In genomic region chr2:219570924-219571310, GRCh38 we compare ENCODE assay signal across 8 cellular contexts. TPM values are rescaled to one million over a fixed set of nuclear protein-coding genes. Genes with fewer than 3 reads are reported as not detected.
A peak's percentile ranks its signal among the peaks of the same experiment; 100 is the strongest.
DNase-seq lines count a peak whose midpoint lies in the region; ATAC-seq and TF ChIP-seq lines count a peak whose summit lies in the region.

No MANE protein-coding gene starts in this region.

- no peaks in the 10 kb centered on the region for H4K20me1 ChIP-seq in SK-N-SH (ENCODE audit: insufficient read depth)

- CTCF ChIA-PET in SK-N-SH (lab: Yijun Ruan, JAX), result interaction anchor here (0.7 to 5.5 kb wide), 11 partner anchors 9 to 119 kb away, joined by 3 to 48 read pairs (median 6); partner anchors contain the start of gene STK11IP

- peak; percentile 60 for ATAC-seq in gastroesophageal sphincter
- ATAC-seq in GM19328 (IDR thresholded peaks at IDR 0.05; ENCODE audit: unreplicated experiment), result no peak
- no peak for ATAC-seq in HG03442 (IDR thresholded peaks at IDR 0.05; ENCODE audit: unreplicated experiment)

- H3K36me3 ChIP-seq in SK-N-SH (replicated peaks in 1 of 2; ENCODE audit: control insufficient read depth in 1 of 2, insufficient read depth in 2 of 2, low read length in 1 of 2), result peaks cover 8 to 26% of the 10 kb centered on the region in 2 experiments
- peaks cover 0 to 23% of the 10 kb centered on the region in 2 donors for H3K36me3 ChIP-seq in gastroesophageal sphincter
- no peaks in the 10 kb centered on the region for H3K36me3 ChIP-seq in parathyroid adenoma (ENCODE audit: control insufficient read depth, insufficient read depth, low read length)

- H3K4me1 ChIP-seq in SK-N-SH (ENCODE audit: control insufficient read depth in 1 of 2, insufficient read depth in 2 of 2, low read depth in 1 of 2, low read length in 1 of 2) (peaks cover 3 to 21% of the 10 kb centered on the region in 2 experiments; a peak in 1 of 4 replicates), gastroesophageal sphincter (peaks cover 0 to 22% (median 0%) of the 10 kb centered on the region in 3 donors), parathyroid adenoma (peaks cover 2% of the 10 kb centered on the region)

- H3K9ac ChIP-seq in SK-N-SH (peak overlapping the region; percentile 69), parathyroid adenoma (no peak overlapping the region)

- POLR2A ChIA-PET in SK-N-SH (lab: Yijun Ruan, JAX), result interaction anchor here (0.6 to 3.8 kb wide), 10 partner anchors 9 to 72 kb away, joined by 3 to 56 read pairs (median 9); partner anchors contain the start of genes CHPF, STK11IP and TMEM198

- no peak for TF ChIP-seq POLR2A in gastroesophageal sphincter (IDR thresholded peaks at IDR 0.05)

- H3K4me3 ChIP-seq in SK-N-SH (ENCODE audit: low read depth in 2 of 2, low read length in 1 of 2) (peak overlapping the region; percentile 65 to 82), gastroesophageal sphincter (peak overlapping the region; percentile 39 to 86), parathyroid adenoma (ENCODE audit: low read depth, low read length) (peak overlapping the region; percentile 66)

- H3K27ac ChIP-seq in SK-N-SH (ENCODE audit: low read depth in 2 of 2, low read length in 1 of 2), result peak overlapping the region in 1 of 2 experiments; percentile 76; a peak in 2 of 4 replicates
- peak overlapping the region; percentile 10 to 91 (median 88) for H3K27ac ChIP-seq in gastroesophageal sphincter
- H3K27ac ChIP-seq in parathyroid adenoma, result peak overlapping the region; percentile 67

- H3F3A ChIP-seq in SK-N-SH (replicated peaks; ENCODE audit: insufficient read depth), result peaks cover 6% of the 10 kb centered on the region

- TF ChIP-seq RAD21 in SK-N-SH (IDR thresholded peaks at IDR 0.05; ENCODE audit: low read length), result no peak

- H3K9me3 ChIP-seq in SK-N-SH (no peaks in the 10 kb centered on the region), gastroesophageal sphincter (no peaks in the 10 kb centered on the region), parathyroid adenoma (ENCODE audit: control insufficient read depth, low read length) (no peaks in the 10 kb centered on the region)

- H2AFZ ChIP-seq in SK-N-SH (ENCODE audit: low read depth) (peak overlapping the region; percentile 97; the same call in 1 of the 2 replicates), parathyroid adenoma (peak overlapping the region; percentile 100)

- in situ Hi-C loops in Caki2 (cut with HindIII; ENCODE audit: low pct_unique_long_range_greater_than_20kb, low sequenced_read_pairs), result no loop called here

- WGBS in SK-N-SH (ENCODE audit: low lambda C conversion rate), result no CpG with 5 or more reads among the region's 55 CpGs
- WGBS in gastroesophageal sphincter (ENCODE audit: low coverage in 1 of 2), 2 donors, result no CpG with 5 or more reads among the region's 55 CpGs

- H3K27me3 ChIP-seq in SK-N-SH (ENCODE audit: insufficient read depth), result no peaks in the 10 kb centered on the region
- peaks cover 15% of the 10 kb centered on the region for H3K27me3 ChIP-seq in gastroesophageal sphincter
- no peaks in the 10 kb centered on the region for H3K27me3 ChIP-seq in parathyroid adenoma (ENCODE audit: control insufficient read depth, insufficient read depth, low read length)

- no peaks in the 10 kb centered on the region for H3K9me2 ChIP-seq in SK-N-SH

- peak overlapping the region; percentile 81 for H3K4me2 ChIP-seq in SK-N-SH
- peak overlapping the region; percentile 83 for H3K4me2 ChIP-seq in parathyroid adenoma (ENCODE audit: low read length)

- TF ChIP-seq CTCF in SK-N-SH (IDR thresholded peaks at IDR 0.05) (no peak), gastroesophageal sphincter (IDR thresholded peaks at IDR 0.05) (no peak), parathyroid adenoma (IDR thresholded peaks at IDR 0.05) (no peak)

- DNase-seq in Caki2 (ENCODE audit: low read depth) (peak; percentile 27), SK-N-SH (no peak)
- DNase-seq in stimulated activated CD4-positive, alpha-beta T cell treated with anti-CD3 and anti-CD28 coated beads, Interleukin-15, amount 100 ng/mL, for 24 hours, result no peak
- no peak for DNase-seq in activated CD8-positive, alpha-beta memory T cell treated with anti-CD3 and anti-CD28 coated beads, Interleukin-2, amount 50 U/mL, for 4 hours

- H3K79me2 ChIP-seq in SK-N-SH (ENCODE audit: insufficient read depth) (peaks cover 4% of the 10 kb centered on the region; the same call in 1 of the 2 replicates), parathyroid adenoma (no peaks in the 10 kb centered on the region)

- no peak for TF ChIP-seq EP300 in SK-N-SH (IDR thresholded peaks at IDR 0.05; ENCODE audit: borderline replicate concordance in 1 of 2, low read depth in 1 of 2, low read length in 1 of 2)
- TF ChIP-seq EP300 in gastroesophageal sphincter (IDR thresholded peaks at IDR 0.05), result no peak

TF ChIP-seq in SK-N-SH, 30 proteins besides CTCF, POLR2A, EP300 and RAD21 (continues in another document):
- TF ChIP-seq ZBTB33 (IDR thresholded peaks at IDR 0.05; ENCODE audit: borderline replicate concordance, low read depth) (no peak), MXI1 (IDR thresholded peaks at IDR 0.05; ENCODE audit: low read depth, low read length) (no peak), GABPA (IDR thresholded peaks at IDR 0.05; ENCODE audit: low read depth) (no peak), NRF1 (IDR thresholded peaks at IDR 0.05; ENCODE audit: low read depth, low read length) (no peak), PBX3 (IDR thresholded peaks at IDR 0.05) (no peak), NFIC (IDR thresholded peaks at IDR 0.05; ENCODE audit: borderline replicate concordance) (no peak), POLR2AphosphoS5 (IDR thresholded peaks at IDR 0.05; ENCODE audit: low read depth, low read length) (no peak), USF2 (IDR thresholded peaks at IDR 0.05; ENCODE audit: borderline replicate concordance, low read depth, low read length) (no peak), TCF12 (IDR thresholded peaks at IDR 0.05) (no peak), RCOR1 (IDR thresholded peaks at IDR 0.05; ENCODE audit: low read length) (no peak), FOXJ3 (CRISPR knock-in tag; IDR thresholded peaks at IDR 0.05) (no peak)

RNA-seq across cellular contexts. Expression of gene OBSL1, which starts 0.4 kb away (rescaled TPM):
- 81.7 and 82.7 TPM in 2 replicates for total RNA-seq in Caki2 (2014; rRNA removed; shearing (Covaris generic); ENCODE audit: low replicate concordance)
- 70.9 and 93.0 TPM in 2 replicates for polyA plus RNA-seq in SK-N-SH (2012; rRNA removed)
- polyA plus RNA-seq in SK-N-SH (2012; cell fraction: cytosol; rRNA removed), result 27.1 and 45.0 TPM in 2 replicates
- polyA plus RNA-seq in SK-N-SH (2012; cell fraction: nucleus; rRNA removed), result 274 and 319 TPM in 2 replicates
- total RNA-seq in gastroesophageal sphincter, result 100 to 1,000 TPM in 1 of 4 donors, 10 to 100 TPM in 3; 73.2 to 118 (median 81.6) TPM

RNA-seq across cellular contexts. Expression of gene INHA, which starts 1.2 kb away (rescaled TPM):
- total RNA-seq in Caki2 (2014; rRNA removed; shearing (Covaris generic); ENCODE audit: low replicate concordance), result not detected in 2 replicates
- polyA plus RNA-seq in SK-N-SH (2012; rRNA removed), result 1.2 and 1.6 TPM in 2 replicates
- 0.10 and 0.22 TPM in 2 replicates for polyA plus RNA-seq in SK-N-SH (2012; cell fraction: cytosol; rRNA removed)
- 13.8 and 15.1 TPM in 2 replicates for polyA plus RNA-seq in SK-N-SH (2012; cell fraction: nucleus; rRNA removed)
- 1 to 10 TPM in 2 of 4 donors, not detected in 2; 1.8 to 4.4 TPM for total RNA-seq in gastroesophageal sphincter

RNA-seq across cellular contexts. Expression of gene STK11IP, which starts 26.7 kb away (rescaled TPM):
- 18.5 and 20.6 TPM in 2 replicates for total RNA-seq in Caki2 (2014; rRNA removed; shearing (Covaris generic); ENCODE audit: low replicate concordance)
- polyA plus RNA-seq in SK-N-SH (2012; rRNA removed), result 22.1 and 22.9 TPM in 2 replicates
- 4.1 and 5.5 TPM in 2 replicates for polyA plus RNA-seq in SK-N-SH (2012; cell fraction: cytosol; rRNA removed)
- 141 and 185 TPM in 2 replicates for polyA plus RNA-seq in SK-N-SH (2012; cell fraction: nucleus; rRNA removed)
- 10 to 100 TPM in 3 of 4 donors, 1 to 10 TPM in 1; 7.0 to 19.2 (median 14.7) TPM for total RNA-seq in gastroesophageal sphincter

RNA-seq across cellular contexts. Expression of gene TMEM198, which starts 27.1 kb away (rescaled TPM):
- 4.5 and 9.3 TPM in 2 replicates for total RNA-seq in Caki2 (2014; rRNA removed; shearing (Covaris generic); ENCODE audit: low replicate concordance)
- 4.7 and 7.0 TPM in 2 replicates for polyA plus RNA-seq in SK-N-SH (2012; rRNA removed)
- 1.0 and 1.7 TPM in 2 replicates for polyA plus RNA-seq in SK-N-SH (2012; cell fraction: cytosol; rRNA removed)
- polyA plus RNA-seq in SK-N-SH (2012; cell fraction: nucleus; rRNA removed), result 43.9 and 63.2 TPM in 2 replicates
- total RNA-seq in gastroesophageal sphincter, result 1 to 10 TPM; 1.6 to 9.5 (median 4.1) TPM

RNA-seq across cellular contexts. Expression of gene CHPF, which starts 27.3 kb away (rescaled TPM):
- total RNA-seq in Caki2 (2014; rRNA removed; shearing (Covaris generic); ENCODE audit: low replicate concordance), result 78.8 and 104 TPM in 2 replicates
- 119 and 141 TPM in 2 replicates for polyA plus RNA-seq in SK-N-SH (2012; rRNA removed)
- polyA plus RNA-seq in SK-N-SH (2012; cell fraction: cytosol; rRNA removed), result 65.6 and 129 TPM in 2 replicates
- polyA plus RNA-seq in SK-N-SH (2012; cell fraction: nucleus; rRNA removed), result 113 and 151 TPM in 2 replicates
- 10 to 100 TPM; 36.0 to 66.0 (median 54.8) TPM for total RNA-seq in gastroesophageal sphincter
